In genomic region chr22:49733631-49734030, GRCh38 we compare ENCODE assay signal across 19 cellular contexts.
DNase-seq lines count a peak whose midpoint lies in the region; ATAC-seq and TF ChIP-seq lines count a peak whose summit lies in the region.
"Had no signal": no experiment of that assay in that cellular context is flagged by ENCODE, and none has a peak within 500 bp of the region (broad histone marks: within the 10 kb centered on the region; RNA-seq: fewer than 3 reads in every experiment).

No MANE protein-coding gene starts in this region.

- TF ChIP-seq CTCF in chondrocyte (IDR thresholded peaks at IDR 0.05): no peak

- ATAC-seq in naive thymus-derived CD8-positive, alpha-beta T cell: peak in 1 of 2 donors; percentile 43
- no peak for ATAC-seq in Right ventricle myocardium inferior
- ATAC-seq in left lobe of liver: no peak
- ATAC-seq: GM23338, HCT116, K562 had no signal

- peaks cover 2% of the 10 kb centered on the region for H3K4me1 Mint-ChIP-seq in activated CD4-positive, alpha-beta memory T cell treated with anti-CD3 and anti-CD28 coated beads, Interleukin-2, amount 10 ng/mL, durations not matched to agents 7 days and 5 days
- peaks cover 7% of the 10 kb centered on the region for H3K4me1 Mint-ChIP-seq in activated CD4-positive, alpha-beta memory T cell treated with anti-CD3 and anti-CD28 coated beads for 36 hours (ENCODE audit: low read depth)
- peaks cover 14 to 18% (median 17%) of the 10 kb centered on the region in 3 donors for H3K4me1 Mint-ChIP-seq in CD8-positive, alpha-beta memory T cell
- no peaks in the 10 kb centered on the region for H3K4me1 Mint-ChIP-seq in chondrocyte (ENCODE audit: low read depth)
- H3K4me1 Mint-ChIP-seq in naive thymus-derived CD8-positive, alpha-beta T cell: peaks cover 12 to 18% (median 15%) of the 10 kb centered on the region in 4 donors

- H3K9me3 Mint-ChIP-seq in activated CD4-positive, alpha-beta memory T cell treated with anti-CD3 and anti-CD28 coated beads, Interleukin-2, amount 10 ng/mL, durations not matched to agents 7 days and 5 days: no peaks in the 10 kb centered on the region
- no peaks in the 10 kb centered on the region for H3K9me3 Mint-ChIP-seq in activated CD4-positive, alpha-beta memory T cell treated with anti-CD3 and anti-CD28 coated beads for 36 hours
- no peaks in the 10 kb centered on the region for H3K9me3 Mint-ChIP-seq in CD8-positive, alpha-beta memory T cell
- peaks cover 11% of the 10 kb centered on the region for H3K9me3 Mint-ChIP-seq in chondrocyte (ENCODE audit: low read depth)
- peaks cover 0 to 13% (median 0%) of the 10 kb centered on the region in 9 donors for H3K9me3 Mint-ChIP-seq in naive thymus-derived CD8-positive, alpha-beta T cell

- H3K36me3 ChIP-seq in CD8-positive, alpha-beta memory T cell (ENCODE audit: insufficient read depth, low read length): no peaks in the 10 kb centered on the region

- H3K4me1 ChIP-seq in CD8-positive, alpha-beta memory T cell (ENCODE audit: insufficient read depth, low read length): peaks cover 5% of the 10 kb centered on the region

- H3K9me3 ChIP-seq in CD8-positive, alpha-beta memory T cell (ENCODE audit: low read length): no peaks in the 10 kb centered on the region

- peak; percentile 5 for DNase-seq in activated CD4-positive, alpha-beta memory T cell treated with anti-CD3 and anti-CD28 coated beads, Interleukin-2, amount 10 ng/mL, durations not matched to agents 7 days and 5 days
- no peak for DNase-seq in activated CD4-positive, alpha-beta memory T cell treated with anti-CD3 and anti-CD28 coated beads for 36 hours
- DNase-seq in CD8-positive, alpha-beta memory T cell: no peak
- DNase-seq in chondrocyte (ENCODE audit: low spot score): peak; percentile 52
- DNase-seq in naive thymus-derived CD8-positive, alpha-beta T cell: peak in 1 of 10 donors; percentile 27
- no peak for DNase-seq in Right ventricle myocardium inferior (ENCODE audit: missing footprints)
- no peak for DNase-seq in left lobe of liver (ENCODE audit: low spot score)
- DNase-seq in cerebellar nuclear complex (lab: John Stamatoyannopoulos, UW): no peak
- DNase-seq: 8988T; Calu3; CD4-positive, CD25-positive, alpha-beta regulatory T cell; NCI-H1105; NCI-H2081 treated with DMSO at 0.1 percent for 48 hours; NCI-H510A treated with DMSO at 0.1 percent for 48 hours; NCI-H774 had no signal

- no peak overlapping the region for H3K27ac ChIP-seq in CD8-positive, alpha-beta memory T cell (ENCODE audit: low read depth, low read length)
- H3K27ac ChIP-seq: RWPE1 had no signal

- POLR2A ChIA-PET in activated CD4-positive, alpha-beta memory T cell treated with anti-CD3 and anti-CD28 coated beads, Interleukin-2, amount 10 ng/mL, durations not matched to agents 7 days and 5 days (lab: Charles Lee): no interaction called here
- POLR2A ChIA-PET in activated CD4-positive, alpha-beta memory T cell treated with anti-CD3 and anti-CD28 coated beads for 36 hours (lab: Charles Lee): no interaction called here
- POLR2A ChIA-PET in CD8-positive, alpha-beta memory T cell (lab: Charles Lee): no interaction called here
- POLR2A ChIA-PET in naive thymus-derived CD8-positive, alpha-beta T cell (lab: Charles Lee): no interaction called here

- intact Hi-C loops in activated CD4-positive, alpha-beta memory T cell treated with anti-CD3 and anti-CD28 coated beads for 36 hours (cut with micrococcal nuclease): no loop called here
- intact Hi-C loops in Right ventricle myocardium inferior (cut with DNase I): no loop called here

- no peaks in the 10 kb centered on the region for H3K27me3 ChIP-seq in CD8-positive, alpha-beta memory T cell (ENCODE audit: insufficient read depth, low read length, poor library complexity, severe bottlenecking)

- CTCF ChIA-PET in activated CD4-positive, alpha-beta memory T cell treated with anti-CD3 and anti-CD28 coated beads, Interleukin-2, amount 10 ng/mL, durations not matched to agents 7 days and 5 days (lab: Charles Lee): no interaction called here
- CTCF ChIA-PET in activated CD4-positive, alpha-beta memory T cell treated with anti-CD3 and anti-CD28 coated beads for 36 hours (lab: Charles Lee): no interaction called here
- CTCF ChIA-PET in CD8-positive, alpha-beta memory T cell (lab: Charles Lee): no interaction called here

- no peak overlapping the region for H3K27ac Mint-ChIP-seq in activated CD4-positive, alpha-beta memory T cell treated with anti-CD3 and anti-CD28 coated beads, Interleukin-2, amount 10 ng/mL, durations not matched to agents 7 days and 5 days
- H3K27ac Mint-ChIP-seq in activated CD4-positive, alpha-beta memory T cell treated with anti-CD3 and anti-CD28 coated beads for 36 hours: no peak overlapping the region
- no peak overlapping the region for H3K27ac Mint-ChIP-seq in CD8-positive, alpha-beta memory T cell
- no peak overlapping the region for H3K27ac Mint-ChIP-seq in chondrocyte (ENCODE audit: unreplicated experiment)
- peak overlapping the region in 2 of 10 donors; percentile 76 to 84 for H3K27ac Mint-ChIP-seq in naive thymus-derived CD8-positive, alpha-beta T cell
- H3K27ac Mint-ChIP-seq: CD4-positive, CD25-positive, alpha-beta regulatory T cell; GM23338 had no signal

- H3K27me3 Mint-ChIP-seq in activated CD4-positive, alpha-beta memory T cell treated with anti-CD3 and anti-CD28 coated beads, Interleukin-2, amount 10 ng/mL, durations not matched to agents 7 days and 5 days: peaks cover 31% of the 10 kb centered on the region
- H3K27me3 Mint-ChIP-seq in activated CD4-positive, alpha-beta memory T cell treated with anti-CD3 and anti-CD28 coated beads for 36 hours: peaks cover 40% of the 10 kb centered on the region
- peaks cover 42 to 75% of the 10 kb centered on the region in 2 donors for H3K27me3 Mint-ChIP-seq in CD8-positive, alpha-beta memory T cell
- H3K27me3 Mint-ChIP-seq in chondrocyte (ENCODE audit: low read depth): peaks cover 33% of the 10 kb centered on the region
- H3K27me3 Mint-ChIP-seq in naive thymus-derived CD8-positive, alpha-beta T cell: peaks cover 7 to 38% (median 35%) of the 10 kb centered on the region in 5 donors

- no peak overlapping the region for H3K4me3 ChIP-seq in CD8-positive, alpha-beta memory T cell (ENCODE audit: low read length)
- H3K4me3 ChIP-seq: GM23338, K562 had no signal

- H3K4me3 Mint-ChIP-seq in activated CD4-positive, alpha-beta memory T cell treated with anti-CD3 and anti-CD28 coated beads, Interleukin-2, amount 10 ng/mL, durations not matched to agents 7 days and 5 days: no peak overlapping the region
- H3K4me3 Mint-ChIP-seq in activated CD4-positive, alpha-beta memory T cell treated with anti-CD3 and anti-CD28 coated beads for 36 hours: no peak overlapping the region
- H3K4me3 Mint-ChIP-seq in CD8-positive, alpha-beta memory T cell: peak overlapping the region in 4 of 7 donors; percentile 33 to 65 (median 58)
- no peak overlapping the region for H3K4me3 Mint-ChIP-seq in chondrocyte (ENCODE audit: unreplicated experiment)
- peak overlapping the region in 6 of 10 donors; percentile 12 to 81 (median 38) for H3K4me3 Mint-ChIP-seq in naive thymus-derived CD8-positive, alpha-beta T cell
- H3K4me3 Mint-ChIP-seq: GM23338 had no signal

- no peaks in the 10 kb centered on the region for H3K36me3 Mint-ChIP-seq in activated CD4-positive, alpha-beta memory T cell treated with anti-CD3 and anti-CD28 coated beads, Interleukin-2, amount 10 ng/mL, durations not matched to agents 7 days and 5 days (ENCODE audit: low read depth)
- no peaks in the 10 kb centered on the region for H3K36me3 Mint-ChIP-seq in activated CD4-positive, alpha-beta memory T cell treated with anti-CD3 and anti-CD28 coated beads for 36 hours
- peaks cover 0 to 9% (median 0%) of the 10 kb centered on the region in 3 donors for H3K36me3 Mint-ChIP-seq in CD8-positive, alpha-beta memory T cell
- H3K36me3 Mint-ChIP-seq in chondrocyte (ENCODE audit: low read depth): no peaks in the 10 kb centered on the region
- H3K36me3 Mint-ChIP-seq in naive thymus-derived CD8-positive, alpha-beta T cell: peaks cover 0 to 7% (median 2%) of the 10 kb centered on the region in 3 donors
- H3K36me3 Mint-ChIP-seq: CD4-positive, CD25-positive, alpha-beta regulatory T cell had no signal

Comparison
In these comparisons a context has a peak if more than half of its experiments do, and no peak if none do; other contexts are left out.
1. DNase-seq: peak in activated CD4-positive, alpha-beta memory T cell treated with anti-CD3 and anti-CD28 coated beads, Interleukin-2, amount 10 ng/mL, durations not matched to agents 7 days and 5 days (single experiment) and chondrocyte (single experiment); none in activated CD4-positive, alpha-beta memory T cell treated with anti-CD3 and anti-CD28 coated beads for 36 hours (single experiment), CD8-positive, alpha-beta memory T cell (0 of 5), Right ventricle myocardium inferior (single experiment), left lobe of liver (single experiment) and cerebellar nuclear complex (0 of 2).
2. H3K4me3 Mint-ChIP-seq: peak in CD8-positive, alpha-beta memory T cell (4 of 7) and naive thymus-derived CD8-positive, alpha-beta T cell (6 of 10); none in activated CD4-positive, alpha-beta memory T cell treated with anti-CD3 and anti-CD28 coated beads, Interleukin-2, amount 10 ng/mL, durations not matched to agents 7 days and 5 days (single experiment), activated CD4-positive, alpha-beta memory T cell treated with anti-CD3 and anti-CD28 coated beads for 36 hours (single experiment) and chondrocyte (single experiment).